Comparison of ENCODE assay signal across 1 cellular context in genomic region chr5:124902097-124902821, GRCh38.
TF ChIP-seq lines count a peak whose summit lies in the region.

No MANE protein-coding gene starts in this region.

TF ChIP-seq in HepG2, 621 proteins besides CTCF, POLR2A, EP300 and RAD21 (continued from another document):
- TF ChIP-seq ZNF687 (CRISPR knock-in tag; IDR thresholded peaks at IDR 0.05) (no peak), ZNF576 (CRISPR knock-in tag; IDR thresholded peaks at IDR 0.05) (no peak), ZNF605 (CRISPR knock-in tag; IDR thresholded peaks at IDR 0.05) (no peak), JUN (CRISPR knock-in tag; IDR thresholded peaks at IDR 0.05) (no peak), ZBTB7A (CRISPR knock-in tag; IDR thresholded peaks at IDR 0.05) (no peak), ZNF264 (CRISPR knock-in tag; IDR thresholded peaks at IDR 0.05) (no peak), HOXD1 (CRISPR knock-in tag; IDR thresholded peaks at IDR 0.05) (no peak)
